In genomic region chr11:71801026-71801425, GRCh38 we compare ENCODE assay signal across 21 cellular contexts. TPM values are rescaled to one million over a fixed set of nuclear protein-coding genes. Genes with fewer than 3 reads are reported as not detected.
"Had no signal": no experiment of that assay in that cellular context is flagged by ENCODE, and none has a peak within 500 bp of the region (broad histone marks: within the 10 kb centered on the region; RNA-seq: fewer than 3 reads in every experiment).

No MANE protein-coding gene starts in this region.

RNA-seq across cellular contexts. Expression of gene DEFB108B, which starts 32.0 kb away (rescaled TPM):
- total RNA-seq: activated naive CD4-positive, alpha-beta T cell treated with anti-CD3 and anti-CD28 coated beads for 36 hours; activated naive CD4-positive, alpha-beta T cell treated with anti-CD3 and anti-CD28 coated beads, Interleukin-2, amount 50 U/mL, for 72 hours; activated naive CD8-positive, alpha-beta T cell treated with anti-CD3 and anti-CD28 coated beads for 36 hours; activated naive CD8-positive, alpha-beta T cell treated with anti-CD3 and anti-CD28 coated beads, Interleukin-2, amount 10 ng/mL, durations not matched to agents 7 days and 5 days; activated T-cell treated with anti-CD3 and anti-CD28 coated beads, Interleukin-2, amount 50 U/mL, for 4 hours; activated T-cell treated with anti-CD3 and anti-CD28 coated beads, Interleukin-2, amount 50 U/mL, for 72 hours; activated T-helper 1 cell treated with anti-CD3 and anti-CD28 coated beads, Interleukin-12 subunit alpha, Interleukin-12 subunit beta, Interleukin-2, Interleukin-4 antibody, amounts not matched to agents 30 ng/mL and 10 ng/mL and 1 ng/mL, durations not matched to agents 14 hours and 24 hours and 36 hours; activated T-helper 17 cell treated with anti-CD3 and anti-CD28 coated beads, Interleukin-2, amount 50 U/mL, for 72 hours; activated T-helper 2 cell treated with anti-CD3 and anti-CD28 coated beads, Interferon-gamma antibody, Interleukin-2, Interleukin-4, amounts not matched to agents 10 μg/mL and 5 μg/mL and 100 μg/mL, durations not matched to agents 14 hours and 24 hours and 36 hours; adrenal gland; aorta; ascending aorta; astrocyte; body of pancreas; breast epithelium; bronchial epithelial cell; cardiac muscle cell; cardiac septum; cerebellum; chondrocyte had no signal
- polyA plus RNA-seq: adipose tissue, adrenal gland, aorta, cardiac muscle cell had no signal
